10 cellular contexts compared by ENCODE assay signal in genomic region chr4:152458801-152459302, GRCh38.
DNase-seq lines count a peak whose midpoint lies in the region; ATAC-seq and TF ChIP-seq lines count a peak whose summit lies in the region.
"Had no signal": no experiment of that assay in that cellular context is flagged by ENCODE, and none has a peak within 500 bp of the region (broad histone marks: within the 10 kb centered on the region; RNA-seq: fewer than 3 reads in every experiment).

No MANE protein-coding gene starts in this region.

- peak; percentile 46 to 50 for ATAC-seq in CD4-positive, CD25-positive, alpha-beta regulatory T cell (ENCODE audit: low read depth in 2 of 2)
- ATAC-seq in GM19463 (IDR thresholded peaks at IDR 0.05; ENCODE audit: unreplicated experiment) (peak; percentile 28), left colon (no peak)

- TF ChIP-seq POLR2A in tibial nerve (IDR thresholded peaks at IDR 0.05) = no peak

- H3K27ac Mint-ChIP-seq in CD4-positive, CD25-positive, alpha-beta regulatory T cell = peak overlapping the region; percentile 43 to 85 (median 78)
- H3K27ac Mint-ChIP-seq in glutamatergic neuron (ENCODE audit: unreplicated experiment) = no peak overlapping the region
- H3K27ac Mint-ChIP-seq: nephron had no signal

- H3K9me3 Mint-ChIP-seq in CD4-positive, CD25-positive, alpha-beta regulatory T cell = peaks cover 0 to 1% (median 0%) of the 10 kb centered on the region in 7 donors
- no peaks in the 10 kb centered on the region for H3K9me3 Mint-ChIP-seq in glutamatergic neuron (ENCODE audit: unreplicated experiment)
- H3K9me3 Mint-ChIP-seq: nephron had no signal

- peaks cover 12% of the 10 kb centered on the region for H3K36me3 Mint-ChIP-seq in CD4-positive, CD25-positive, alpha-beta regulatory T cell
- H3K36me3 Mint-ChIP-seq in glutamatergic neuron (ENCODE audit: unreplicated experiment) = no peaks in the 10 kb centered on the region

- H3K9ac ChIP-seq in MM.1S (ENCODE audit: low read length) = no peak overlapping the region; the same call in 1 of the 2 replicates

- no peaks in the 10 kb centered on the region for H3K9me3 ChIP-seq in CD4-positive, CD25-positive, alpha-beta regulatory T cell (ENCODE audit: control insufficient read depth in 2 of 2, low read length in 2 of 2)
- H3K9me3 ChIP-seq in MM.1S (replicated peaks; ENCODE audit: insufficient read depth, low read length) (no peaks in the 10 kb centered on the region), tibial nerve (no peaks in the 10 kb centered on the region)

- H3K4me1 Mint-ChIP-seq in CD4-positive, CD25-positive, alpha-beta regulatory T cell = peaks cover 32 to 74% (median 59%) of the 10 kb centered on the region in 4 donors
- peaks cover 28% of the 10 kb centered on the region for H3K4me1 Mint-ChIP-seq in glutamatergic neuron (ENCODE audit: low read depth, unreplicated experiment)

- H2AFZ ChIP-seq in MM.1S (ENCODE audit: low read length) = no peak overlapping the region

- peak overlapping the region; percentile 63 for H3K27ac ChIP-seq in CD4-positive, CD25-positive, alpha-beta regulatory T cell (ENCODE audit: insufficient read depth, low read length, poor library complexity, severe bottlenecking)
- peak overlapping the region; percentile 58 for H3K27ac ChIP-seq in MM.1S (ENCODE audit: low read length)
- peak overlapping the region in 1 of 4 donors; percentile 0 for H3K27ac ChIP-seq in tibial nerve

- TF ChIP-seq EP300 in tibial nerve (IDR thresholded peaks at IDR 0.05) = no peak

- peaks cover 83% of the 10 kb centered on the region for H3K79me2 ChIP-seq in MM.1S (ENCODE audit: low read length)

- H3K9me2 ChIP-seq in MM.1S (replicated peaks; ENCODE audit: insufficient read depth, low read length) = no peaks in the 10 kb centered on the region

- H4K20me1 ChIP-seq in MM.1S (ENCODE audit: insufficient read depth, low read length) = peaks cover 9% of the 10 kb centered on the region; the same call in 1 of the 2 replicates

- peak overlapping the region in 3 of 4 donors; percentile 8 to 44 (median 33) for H3K4me3 Mint-ChIP-seq in CD4-positive, CD25-positive, alpha-beta regulatory T cell
- no peak overlapping the region for H3K4me3 Mint-ChIP-seq in glutamatergic neuron (ENCODE audit: unreplicated experiment)
- H3K4me3 Mint-ChIP-seq: nephron had no signal

- 88 to 94% methylated on average over 1 of the region's 1 CpG for WGBS in tibial nerve, 2 donors

- H3K4me2 ChIP-seq in MM.1S (ENCODE audit: low read depth, low read length) = peak overlapping the region; percentile 60

- H3F3A ChIP-seq in MM.1S (ENCODE audit: insufficient read depth, low read length) = peaks cover 31% of the 10 kb centered on the region

- DNase-seq in CD4-positive, CD25-positive, alpha-beta regulatory T cell = peak in 1 of 3 donors; percentile 28
- DNase-seq in MM.1S (peak; percentile 49), fibroblast of gingiva (ENCODE audit: low read depth) (peak; percentile 58), glutamatergic neuron (no peak), left colon (no peak), tibial nerve (ENCODE audit: low spot score in 2 of 2) (no peak), inferior parietal cortex (ENCODE audit: extremely low spot score) (no peak)
- DNase-seq: activated CD4-positive, alpha-beta T cell treated with anti-CD3 and anti-CD28 coated beads for 1 hour had no signal

- no peak for TF ChIP-seq CTCF in MM.1S (IDR thresholded peaks at IDR 0.05; ENCODE audit: low read length)
- TF ChIP-seq CTCF in glutamatergic neuron (IDR thresholded peaks at IDR 0.05; ENCODE audit: partially characterized antibody, unreplicated experiment) = no peak
- TF ChIP-seq CTCF in tibial nerve (IDR thresholded peaks at IDR 0.05) = no peak

- intact Hi-C loops in left colon (cut with DNase I, micrococcal nuclease) = no loop called here

- peak overlapping the region; percentile 57 for H3K4me3 ChIP-seq in CD4-positive, CD25-positive, alpha-beta regulatory T cell (ENCODE audit: low read depth, low read length)
- H3K4me3 ChIP-seq in MM.1S (ENCODE audit: low read length) = peak overlapping the region; percentile 6; the same call in 1 of the 2 replicates
- no peak overlapping the region for H3K4me3 ChIP-seq in tibial nerve

- H3K36me3 ChIP-seq in CD4-positive, CD25-positive, alpha-beta regulatory T cell (ENCODE audit: control insufficient read depth, insufficient read depth, low read length) = no peaks in the 10 kb centered on the region
- H3K36me3 ChIP-seq in MM.1S (replicated peaks; ENCODE audit: insufficient read depth, low read length) (no peaks in the 10 kb centered on the region), tibial nerve (no peaks in the 10 kb centered on the region)

- H3K27me3 Mint-ChIP-seq in CD4-positive, CD25-positive, alpha-beta regulatory T cell = no peaks in the 10 kb centered on the region
- H3K27me3 Mint-ChIP-seq in glutamatergic neuron (ENCODE audit: unreplicated experiment) = peaks cover 2% of the 10 kb centered on the region

- H3K4me1 ChIP-seq in CD4-positive, CD25-positive, alpha-beta regulatory T cell (ENCODE audit: control insufficient read depth, insufficient read depth, low read length, poor library complexity, severe bottlenecking) = peaks cover 25% of the 10 kb centered on the region
- H3K4me1 ChIP-seq in MM.1S (ENCODE audit: low read length) (peaks cover 49% of the 10 kb centered on the region), tibial nerve (peaks cover 0 to 23% (median 9%) of the 10 kb centered on the region in 4 donors)

- no peaks in the 10 kb centered on the region for H3K27me3 ChIP-seq in CD4-positive, CD25-positive, alpha-beta regulatory T cell (ENCODE audit: control insufficient read depth, insufficient read depth, low read length)
- H3K27me3 ChIP-seq in MM.1S (replicated peaks; ENCODE audit: insufficient read depth, low read length) = no peaks in the 10 kb centered on the region
- H3K27me3 ChIP-seq in tibial nerve = no peaks in the 10 kb centered on the region

Comparison
In these comparisons a context has a peak if more than half of its experiments do, and no peak if none do; other contexts are left out.
1. DNase-seq: peak in MM.1S (single experiment) and fibroblast of gingiva (single experiment); none in glutamatergic neuron (single experiment), left colon (0 of 2), tibial nerve (0 of 2) and inferior parietal cortex (single experiment).
2. H3K4me3 ChIP-seq: peak in CD4-positive, CD25-positive, alpha-beta regulatory T cell (single experiment) and MM.1S (single experiment); none in tibial nerve (0 of 4).